9 cellular contexts compared by ENCODE assay signal in the genomic region with DNA sequence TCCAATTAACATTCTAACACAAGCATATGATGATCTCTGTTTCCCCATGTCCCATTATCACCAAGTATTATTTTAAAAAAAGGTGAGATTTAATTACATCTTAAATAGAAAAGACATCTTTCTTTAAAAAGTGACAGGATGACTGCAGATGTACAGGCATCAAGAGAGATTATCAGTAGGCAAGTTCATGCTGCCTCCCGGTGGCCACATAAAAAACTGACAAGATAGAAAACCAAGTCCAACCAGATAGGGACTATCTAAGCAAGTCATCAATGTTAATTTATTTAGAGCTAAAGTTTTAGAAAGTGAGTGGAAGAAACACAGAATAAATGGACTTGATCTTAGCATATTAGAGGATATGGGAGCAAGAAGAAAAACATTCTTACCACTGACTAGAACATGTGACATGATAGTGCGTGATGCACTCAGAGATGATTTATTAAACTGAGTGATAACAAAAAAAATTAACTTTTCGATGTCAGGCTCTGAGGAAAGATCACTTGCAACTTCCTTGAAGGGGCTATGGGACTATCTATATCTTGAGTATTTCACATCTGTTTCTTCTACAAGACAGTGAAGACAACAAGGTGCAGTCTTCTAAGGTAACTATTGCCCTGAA. TPM values are rescaled to one million over a fixed set of nuclear protein-coding genes. Genes with fewer than 3 reads are reported as not detected.
A peak's percentile ranks its signal among the peaks of the same experiment; 100 is the strongest.
DNase-seq lines count a peak whose midpoint lies in the region; ATAC-seq, FAIRE-seq and TF ChIP-seq lines count a peak whose summit lies in the region.
"Had no signal": no experiment of that assay in that cellular context is flagged by ENCODE, and none has a peak within 500 bp of the region (broad histone marks: within the 10 kb centered on the region; RNA-seq: fewer than 3 reads in every experiment).

No MANE protein-coding gene starts in this region.

- H3K9me3 ChIP-seq in MG63 (no peaks in the 10 kb centered on the region), tibial nerve (no peaks in the 10 kb centered on the region)

- H3K36me3 Mint-ChIP-seq in activated CD8-positive, alpha-beta T cell treated with anti-CD3 and anti-CD28 coated beads for 36 hours (ENCODE audit: low read depth): no peaks in the 10 kb centered on the region

- TF ChIP-seq CTCF in activated CD8-positive, alpha-beta T cell treated with anti-CD3 and anti-CD28 coated beads for 36 hours (IDR thresholded peaks at IDR 0.05): peak; percentile 14
- TF ChIP-seq CTCF in tibial nerve (IDR thresholded peaks at IDR 0.05): peak; percentile 39 to 67 (median 55)

- CTCF ChIA-PET in activated CD8-positive, alpha-beta T cell treated with anti-CD3 and anti-CD28 coated beads for 36 hours (lab: Charles Lee): interaction anchor here (0.7 to 2.1 kb wide), 4 partner anchors 8 to 457 kb away, joined by 3 to 6 read pairs (median 4); no protein-coding TSS in a partner anchor

- no peaks in the 10 kb centered on the region for H3K36me3 ChIP-seq in MG63
- H3K36me3 ChIP-seq in tibial nerve: no peaks in the 10 kb centered on the region

- no peaks in the 10 kb centered on the region for H3K9me3 Mint-ChIP-seq in activated CD8-positive, alpha-beta T cell treated with anti-CD3 and anti-CD28 coated beads for 36 hours

- no peak overlapping the region for H3K27ac Mint-ChIP-seq in activated CD8-positive, alpha-beta T cell treated with anti-CD3 and anti-CD28 coated beads for 36 hours

- TF ChIP-seq POLR2A in tibial nerve (IDR thresholded peaks at IDR 0.05): no peak

- POLR2A ChIA-PET in activated CD8-positive, alpha-beta T cell treated with anti-CD3 and anti-CD28 coated beads for 36 hours (lab: Charles Lee): interaction anchor here (0.7 kb wide), 1 partner anchor 57 kb away, joined by 3 read pairs; no protein-coding TSS in a partner anchor

- H3K27ac ChIP-seq in tibial nerve: no peak overlapping the region
- H3K27ac ChIP-seq: epithelial cell of prostate had no signal

- FAIRE-seq in GM18507 (lab: Jason Lieb, UNC): peak; percentile 18

- DNase-seq in Ammon's horn (ENCODE audit: low spot score): peak; percentile 72
- DNase-seq in GM18507 (ENCODE audit: extremely low spot score, insufficient read length, low read depth): no peak
- DNase-seq in MG63: peak; percentile 13
- peak; percentile 44 for DNase-seq in activated CD8-positive, alpha-beta T cell treated with anti-CD3 and anti-CD28 coated beads for 36 hours
- peak; percentile 4 to 25 for DNase-seq in hippocampal formation (lab: John Stamatoyannopoulos, UW)
- peak; percentile 19 to 38 for DNase-seq in tibial nerve (ENCODE audit: low spot score in 2 of 2)
- DNase-seq in NCI-H1048 (lab: John Stamatoyannopoulos, UW): no peak

- H3K4me1 Mint-ChIP-seq in activated CD8-positive, alpha-beta T cell treated with anti-CD3 and anti-CD28 coated beads for 36 hours (ENCODE audit: low read depth): no peaks in the 10 kb centered on the region

- H3K4me3 ChIP-seq in MG63 (no peak overlapping the region), tibial nerve (no peak overlapping the region)

- intact Hi-C loops in activated CD8-positive, alpha-beta T cell treated with anti-CD3 and anti-CD28 coated beads for 36 hours (cut with micrococcal nuclease): no loop called here

- H3K27me3 Mint-ChIP-seq in activated CD8-positive, alpha-beta T cell treated with anti-CD3 and anti-CD28 coated beads for 36 hours: peaks cover 3% of the 10 kb centered on the region

- no peak for ATAC-seq in activated CD8-positive, alpha-beta T cell treated with anti-CD3 and anti-CD28 coated beads for 36 hours
- no peak for ATAC-seq in GM21447 (IDR thresholded peaks at IDR 0.05; ENCODE audit: unreplicated experiment)

- 39 to 49% methylated on average over 3 of the region's 3 CpGs for WGBS in tibial nerve, 2 donors

- H3K27me3 ChIP-seq in MG63 (no peaks in the 10 kb centered on the region), tibial nerve (no peaks in the 10 kb centered on the region)

- no peaks in the 10 kb centered on the region for H3K4me1 ChIP-seq in tibial nerve

- H3K4me3 Mint-ChIP-seq in activated CD8-positive, alpha-beta T cell treated with anti-CD3 and anti-CD28 coated beads for 36 hours: no peak overlapping the region

- no peak for TF ChIP-seq EP300 in tibial nerve (IDR thresholded peaks at IDR 0.05)

RNA-seq across cellular contexts. Expression of a gene that starts 5.4 kb away (rescaled TPM):
- not detected in 2 replicates for total RNA-seq in MG63 (2014; rRNA removed; shearing (Covaris generic); ENCODE audit: low replicate concordance)
- not detected for total RNA-seq in activated CD8-positive, alpha-beta T cell treated with anti-CD3 and anti-CD28 coated beads for 36 hours
- total RNA-seq in tibial nerve: under 1 TPM in 2 of 4 donors, not detected in 2; 0.30 to 0.63 TPM

Comparison
In these comparisons a context has a peak if more than half of its experiments do, and no peak if none do; other contexts are left out.
1. DNase-seq: peak in Ammon's horn (single experiment), MG63 (single experiment), activated CD8-positive, alpha-beta T cell treated with anti-CD3 and anti-CD28 coated beads for 36 hours (single experiment), hippocampal formation (2 of 2) and tibial nerve (2 of 2); none in GM18507 (single experiment) and NCI-H1048 (single experiment).